18 cellular contexts compared by ENCODE assay signal in the genomic region with DNA sequence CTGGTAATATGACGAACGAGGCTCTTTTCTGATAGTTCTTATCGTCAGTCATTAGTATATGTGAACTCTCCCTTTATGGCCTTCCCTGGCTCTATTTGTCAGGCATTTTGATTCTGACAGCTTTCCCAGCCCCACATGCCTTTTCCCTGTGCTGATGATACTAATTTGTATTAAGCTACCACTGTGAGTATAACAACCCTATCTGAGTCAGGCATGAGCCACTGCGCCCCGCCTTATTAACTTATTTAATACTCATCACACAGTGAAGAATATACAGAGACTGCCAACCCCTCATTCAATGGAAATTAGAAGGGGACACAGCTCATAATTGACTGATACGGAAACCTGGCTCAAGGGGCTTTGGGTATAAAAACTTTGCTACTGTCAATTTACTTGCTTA.
A peak's percentile ranks its signal among the peaks of the same experiment; 100 is the strongest.
DNase-seq lines count a peak whose midpoint lies in the region; ATAC-seq, FAIRE-seq and TF ChIP-seq lines count a peak whose summit lies in the region.
"Had no signal": no experiment of that assay in that cellular context is flagged by ENCODE, and none has a peak within 500 bp of the region (broad histone marks: within the 10 kb centered on the region; RNA-seq: fewer than 3 reads in every experiment).

No MANE protein-coding gene starts in this region.

- 70 to 83% (median 79%) methylated on average over 6 of the region's 6 CpGs for WGBS in heart left ventricle, 4 donors

- ATAC-seq in foreskin keratinocyte (peak; percentile 94), heart left ventricle (no peak)
- ATAC-seq: Panc1 had no signal

- DNase-seq in D721Med (ENCODE audit: insufficient read length, low spot score) (no peak), NCI-H226 (peak; percentile 15), bronchial epithelial cell (ENCODE audit: low read depth) (peak; percentile 56), foreskin keratinocyte (peak; percentile 26 to 54), heart left ventricle (no peak), DMS79 treated with DMSO at 0.1 percent for 48 hours (lab: John Stamatoyannopoulos, UW) (no peak), H4 (ENCODE audit: low spot score) (no peak)
- DNase-seq: GF-D8, H7, IMR-90, KG1, MM.1S, NCI-H1694, NCI-H510A, SIG-M5 had no signal

- H3K4me1 ChIP-seq in foreskin keratinocyte: peaks cover 13% of the 10 kb centered on the region
- no peaks in the 10 kb centered on the region for H3K4me1 ChIP-seq in heart left ventricle

- TF ChIP-seq CTCF in D721Med (IDR thresholded peaks at IDR 0.05; ENCODE audit: insufficient read depth, missing control alignments): no peak
- no peak for TF ChIP-seq CTCF in bronchial epithelial cell (IDR thresholded peaks at IDR 0.05; ENCODE audit: insufficient read depth, low read length, severe bottlenecking)
- TF ChIP-seq CTCF in foreskin keratinocyte (conservative IDR thresholded peaks at IDR 0.05): no peak
- TF ChIP-seq CTCF in heart left ventricle (IDR thresholded peaks at IDR 0.05): no peak

- H3K4me3 ChIP-seq in bronchial epithelial cell (ENCODE audit: low read depth, low read length) (no peak overlapping the region), heart left ventricle (no peak overlapping the region)
- H3K4me3 ChIP-seq: SK-N-MC had no signal

- TF ChIP-seq POLR2A in heart left ventricle (IDR thresholded peaks at IDR 0.05): no peak

- peaks cover 0 to 10% (median 0%) of the 10 kb centered on the region in 12 donors for H3K9me3 ChIP-seq in heart left ventricle

- FAIRE-seq in D721Med (lab: Jason Lieb, UNC) (peak; percentile 77), bronchial epithelial cell (lab: Jason Lieb, UNC) (no peak)
- FAIRE-seq: GM12891 had no signal

- H3K36me3 ChIP-seq in bronchial epithelial cell (ENCODE audit: control insufficient read depth, insufficient read depth, low read length): no peaks in the 10 kb centered on the region
- no peaks in the 10 kb centered on the region for H3K36me3 ChIP-seq in heart left ventricle

- intact Hi-C loops in heart left ventricle (cut with DNase I): no loop called here

- H3K27ac ChIP-seq in foreskin keratinocyte: peak overlapping the region; percentile 61
- no peak overlapping the region for H3K27ac ChIP-seq in heart left ventricle
- H3K27ac ChIP-seq: SK-N-MC had no signal

- H3K27me3 ChIP-seq in bronchial epithelial cell (ENCODE audit: control insufficient read depth, insufficient read depth, low read length) (no peaks in the 10 kb centered on the region), foreskin keratinocyte (no peaks in the 10 kb centered on the region), heart left ventricle (no peaks in the 10 kb centered on the region)

Comparison
In these comparisons a context has a peak if more than half of its experiments do, and no peak if none do; other contexts are left out.
1. DNase-seq: peak in NCI-H226 (single experiment), bronchial epithelial cell (single experiment) and foreskin keratinocyte (2 of 2); none in D721Med (single experiment), heart left ventricle (0 of 5), DMS79 treated with DMSO at 0.1 percent for 48 hours (single experiment) and H4 (single experiment).